Comparison of ENCODE assay signal across 19 cellular contexts in the genomic region with DNA sequence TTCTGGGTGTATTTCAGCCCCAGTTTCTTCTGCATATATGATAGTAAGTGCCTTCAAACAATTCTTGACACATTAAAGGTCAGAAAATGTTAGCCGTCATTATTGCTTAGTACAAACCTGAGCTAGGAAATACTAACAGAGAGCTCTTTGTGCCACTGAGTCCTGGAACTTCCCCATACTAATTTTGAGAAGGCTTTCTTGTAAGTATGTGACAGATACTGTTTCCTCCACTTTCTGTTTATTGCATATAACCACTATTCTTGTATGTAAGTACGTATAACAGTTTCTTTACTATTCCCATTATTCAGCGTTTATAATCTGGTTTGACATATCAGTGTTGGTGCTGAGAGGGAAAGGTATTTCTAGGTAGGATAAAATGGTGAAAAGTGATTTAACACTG. TPM values are rescaled to one million over a fixed set of nuclear protein-coding genes. Genes with fewer than 3 reads are reported as not detected.
A peak's percentile ranks its signal among the peaks of the same experiment; 100 is the strongest.
DNase-seq lines count a peak whose midpoint lies in the region; ATAC-seq and TF ChIP-seq lines count a peak whose summit lies in the region.
"Had no signal": no experiment of that assay in that cellular context is flagged by ENCODE, and none has a peak within 500 bp of the region (broad histone marks: within the 10 kb centered on the region; RNA-seq: fewer than 3 reads in every experiment).

No MANE protein-coding gene starts in this region.

- H3K9me3 ChIP-seq in CD4-positive, alpha-beta T cell (ENCODE audit: control insufficient read depth, low read length) = no peaks in the 10 kb centered on the region
- H3K9me3 ChIP-seq in esophagus muscularis mucosa = no peaks in the 10 kb centered on the region
- H3K9me3 ChIP-seq: BE2C had no signal

- TF ChIP-seq POLR2A in esophagus muscularis mucosa (IDR thresholded peaks at IDR 0.05; ENCODE audit: low read depth) = no peak

- H3K36me3 ChIP-seq in esophagus muscularis mucosa = peaks cover 8 to 27% (median 13%) of the 10 kb centered on the region in 4 donors

- no peak for TF ChIP-seq EP300 in esophagus muscularis mucosa (IDR thresholded peaks at IDR 0.05)

- 62% methylated on average over 3 of the region's 3 CpGs for WGBS in esophagus muscularis mucosa

- no peaks in the 10 kb centered on the region for H3K27me3 ChIP-seq in CD4-positive, alpha-beta T cell (ENCODE audit: control insufficient read depth, insufficient read depth, low read length)
- H3K27me3 ChIP-seq in esophagus muscularis mucosa = no peaks in the 10 kb centered on the region
- H3K27me3 ChIP-seq: BE2C had no signal

- peak overlapping the region in 2 of 4 donors; percentile 7 to 15 for H3K4me3 ChIP-seq in esophagus muscularis mucosa
- H3K4me3 ChIP-seq: K562 had no signal

- no peak overlapping the region for H3K27ac ChIP-seq in CD4-positive, alpha-beta T cell (ENCODE audit: low read depth, low read length)
- H3K27ac ChIP-seq in esophagus muscularis mucosa (replicated peaks in 1 of 4) = peak overlapping the region; percentile 53 to 100 (median 61)

- in situ Hi-C loops in SK-MEL-5 (cut with HindIII; ENCODE audit: low pct_unique_long_range_greater_than_20kb, low sequenced_read_pairs) = no loop called here

- POLR2A ChIA-PET in activated CD8-positive, alpha-beta T cell treated with anti-CD3 and anti-CD28 coated beads for 36 hours (lab: Charles Lee) = interaction anchor here (0.9 to 1.1 kb wide), 4 partner anchors 14 to 168 kb away, joined by 3 read pairs; no protein-coding TSS in a partner anchor
- POLR2A ChIA-PET in activated CD8-positive, alpha-beta T cell treated with anti-CD3 and anti-CD28 coated beads, Interleukin-2, amount 10 ng/mL, durations not matched to agents 7 days and 5 days (lab: Charles Lee) = interaction anchor here (0.6 kb wide), 1 partner anchor 140 kb away, joined by 3 read pairs; no protein-coding TSS in a partner anchor
- POLR2A ChIA-PET in CD4-positive, alpha-beta T cell (lab: Charles Lee) = interaction anchor here (1.4 to 2.0 kb wide), 2 partner anchors 8 to 10 kb away, joined by 3 to 8 read pairs; a partner anchor contains a TSS

- peaks cover 84 to 100% (median 99%) of the 10 kb centered on the region in 4 donors for H3K4me1 ChIP-seq in esophagus muscularis mucosa
- H3K4me1 ChIP-seq: BE2C had no signal

- DNase-seq in activated CD8-positive, alpha-beta T cell treated with anti-CD3 and anti-CD28 coated beads for 36 hours = no peak
- no peak for DNase-seq in activated CD8-positive, alpha-beta T cell treated with anti-CD3 and anti-CD28 coated beads, Interleukin-2, amount 10 ng/mL, durations not matched to agents 7 days and 5 days
- no peak for DNase-seq in CD4-positive, alpha-beta T cell
- DNase-seq in SK-MEL-5 (ENCODE audit: low read depth, low spot score) = peak; percentile 38
- DNase-seq in esophagus muscularis mucosa (ENCODE audit: extremely low spot score) = no peak
- DNase-seq in posterior vena cava (ENCODE audit: low spot score) = no peak
- DNase-seq: BE2C; Calu3; CD4-positive, alpha-beta memory T cell; EL; NCI-H1092 treated with DMSO at 0.1 percent for 48 hours; NCI-H146; NCI-H510A; NCI-H748 treated with DMSO at 0.1 percent for 48 hours; SHP77 had no signal

- CTCF ChIA-PET in activated CD8-positive, alpha-beta T cell treated with anti-CD3 and anti-CD28 coated beads for 36 hours (lab: Charles Lee) = interaction anchor here (0.6 to 4.3 kb wide), 6 partner anchors 10 to 203 kb away, joined by 3 to 23 read pairs (median 6); a partner anchor contains a TSS
- CTCF ChIA-PET in activated CD8-positive, alpha-beta T cell treated with anti-CD3 and anti-CD28 coated beads, Interleukin-2, amount 10 ng/mL, durations not matched to agents 7 days and 5 days (lab: Charles Lee) = interaction anchor here (0.8 to 4.0 kb wide), 4 partner anchors 167 to 195 kb away, joined by 3 to 15 read pairs (median 6); no protein-coding TSS in a partner anchor
- CTCF ChIA-PET in CD4-positive, alpha-beta T cell (lab: Charles Lee) = interaction anchor here (1.4 to 2.1 kb wide), 2 partner anchors 10 to 167 kb away, joined by 4 to 6 read pairs; a partner anchor contains a TSS

- TF ChIP-seq CTCF in activated CD8-positive, alpha-beta T cell treated with anti-CD3 and anti-CD28 coated beads for 36 hours (IDR thresholded peaks at IDR 0.05) = no peak
- TF ChIP-seq CTCF in CD4-positive, alpha-beta T cell (IDR thresholded peaks at IDR 0.05) = no peak
- no peak for TF ChIP-seq CTCF in esophagus muscularis mucosa (IDR thresholded peaks at IDR 0.05)

- H3K4me1 Mint-ChIP-seq in activated CD8-positive, alpha-beta T cell treated with anti-CD3 and anti-CD28 coated beads for 36 hours (ENCODE audit: low read depth) = peaks cover 75% of the 10 kb centered on the region
- peaks cover 28% of the 10 kb centered on the region for H3K4me1 Mint-ChIP-seq in activated CD8-positive, alpha-beta T cell treated with anti-CD3 and anti-CD28 coated beads, Interleukin-2, amount 10 ng/mL, durations not matched to agents 7 days and 5 days (ENCODE audit: low read depth)
- peaks cover 92% of the 10 kb centered on the region for H3K4me1 Mint-ChIP-seq in CD4-positive, alpha-beta T cell (ENCODE audit: low read depth)

- H3K27me3 Mint-ChIP-seq in activated CD8-positive, alpha-beta T cell treated with anti-CD3 and anti-CD28 coated beads for 36 hours = no peaks in the 10 kb centered on the region
- no peaks in the 10 kb centered on the region for H3K27me3 Mint-ChIP-seq in activated CD8-positive, alpha-beta T cell treated with anti-CD3 and anti-CD28 coated beads, Interleukin-2, amount 10 ng/mL, durations not matched to agents 7 days and 5 days (ENCODE audit: low read depth)
- no peaks in the 10 kb centered on the region for H3K27me3 Mint-ChIP-seq in CD4-positive, alpha-beta T cell
- H3K27me3 Mint-ChIP-seq: CD4-positive, alpha-beta memory T cell had no signal

- peaks cover 33% of the 10 kb centered on the region for H3K36me3 Mint-ChIP-seq in activated CD8-positive, alpha-beta T cell treated with anti-CD3 and anti-CD28 coated beads for 36 hours (ENCODE audit: low read depth)
- H3K36me3 Mint-ChIP-seq in activated CD8-positive, alpha-beta T cell treated with anti-CD3 and anti-CD28 coated beads, Interleukin-2, amount 10 ng/mL, durations not matched to agents 7 days and 5 days (ENCODE audit: low read depth) = peaks cover 50% of the 10 kb centered on the region
- peaks cover 51% of the 10 kb centered on the region for H3K36me3 Mint-ChIP-seq in CD4-positive, alpha-beta T cell (ENCODE audit: low read depth)

- no peak overlapping the region for H3K4me3 Mint-ChIP-seq in activated CD8-positive, alpha-beta T cell treated with anti-CD3 and anti-CD28 coated beads for 36 hours
- H3K4me3 Mint-ChIP-seq in activated CD8-positive, alpha-beta T cell treated with anti-CD3 and anti-CD28 coated beads, Interleukin-2, amount 10 ng/mL, durations not matched to agents 7 days and 5 days = no peak overlapping the region
- peak overlapping the region; percentile 37 for H3K4me3 Mint-ChIP-seq in CD4-positive, alpha-beta T cell

- no peak for ATAC-seq in activated CD8-positive, alpha-beta T cell treated with anti-CD3 and anti-CD28 coated beads for 36 hours
- ATAC-seq in activated CD8-positive, alpha-beta T cell treated with anti-CD3 and anti-CD28 coated beads, Interleukin-2, amount 10 ng/mL, durations not matched to agents 7 days and 5 days = no peak
- no peak for ATAC-seq in CD4-positive, alpha-beta T cell (ENCODE audit: poor library complexity)
- ATAC-seq in GM21367 (IDR thresholded peaks at IDR 0.05; ENCODE audit: unreplicated experiment) (no peak), GM18519 (IDR thresholded peaks at IDR 0.05; ENCODE audit: low FRiP score, unreplicated experiment) (no peak)
- ATAC-seq: K562 had no signal

- no peaks in the 10 kb centered on the region for H3K9me3 Mint-ChIP-seq in activated CD8-positive, alpha-beta T cell treated with anti-CD3 and anti-CD28 coated beads for 36 hours
- H3K9me3 Mint-ChIP-seq in activated CD8-positive, alpha-beta T cell treated with anti-CD3 and anti-CD28 coated beads, Interleukin-2, amount 10 ng/mL, durations not matched to agents 7 days and 5 days (ENCODE audit: insufficient read depth) = no peaks in the 10 kb centered on the region
- no peaks in the 10 kb centered on the region for H3K9me3 Mint-ChIP-seq in CD4-positive, alpha-beta T cell
- H3K9me3 Mint-ChIP-seq: CD4-positive, alpha-beta memory T cell had no signal

- peak overlapping the region; percentile 46 for H3K27ac Mint-ChIP-seq in activated CD8-positive, alpha-beta T cell treated with anti-CD3 and anti-CD28 coated beads for 36 hours
- no peak overlapping the region for H3K27ac Mint-ChIP-seq in activated CD8-positive, alpha-beta T cell treated with anti-CD3 and anti-CD28 coated beads, Interleukin-2, amount 10 ng/mL, durations not matched to agents 7 days and 5 days
- H3K27ac Mint-ChIP-seq in CD4-positive, alpha-beta T cell = no peak overlapping the region

- intact Hi-C loops in activated CD8-positive, alpha-beta T cell treated with anti-CD3 and anti-CD28 coated beads for 36 hours (cut with micrococcal nuclease) = no loop called here
- intact Hi-C loops in CD4-positive, alpha-beta T cell (cut with DNase I, micrococcal nuclease) = no loop called here
- intact Hi-C loops in esophagus muscularis mucosa (cut with DNase I) (no loop called here), posterior vena cava (cut with DNase I) (no loop called here)

RNA-seq across cellular contexts. Expression of a gene that starts 9.8 kb away (rescaled TPM):
- total RNA-seq in activated CD8-positive, alpha-beta T cell treated with anti-CD3 and anti-CD28 coated beads for 36 hours = 100 to 1,000 TPM; 206 to 216 TPM
- total RNA-seq in activated CD8-positive, alpha-beta T cell treated with anti-CD3 and anti-CD28 coated beads, Interleukin-2, amount 10 ng/mL, durations not matched to agents 7 days and 5 days = 100 to 1,000 TPM; 174 to 183 TPM
- total RNA-seq in CD4-positive, alpha-beta T cell = 100 to 1,000 TPM; 290 to 304 TPM
- 224 and 226 TPM in 2 replicates for total RNA-seq in SK-MEL-5 (2014; rRNA removed; shearing (Covaris generic))
- 79.8 and 109 TPM in 2 replicates for polyA plus RNA-seq in SK-MEL-5 (2015; cell fraction: cytosol; rRNA removed)
- polyA plus RNA-seq in SK-MEL-5 (2015; cell fraction: nucleus; rRNA removed) = 47.0 and 73.9 TPM in 2 replicates
- total RNA-seq in esophagus muscularis mucosa (1,000 to 10,000 TPM in 1 of 4 donors, 100 to 1,000 TPM in 3; 658 to 1,191 (median 759) TPM), posterior vena cava (100 to 1,000 TPM; 429 to 446 TPM)

RNA-seq across cellular contexts. Expression of a gene that starts 49.2 kb away (rescaled TPM):
- 1 to 10 TPM; 1.3 to 1.4 TPM for total RNA-seq in activated CD8-positive, alpha-beta T cell treated with anti-CD3 and anti-CD28 coated beads for 36 hours
- total RNA-seq in activated CD8-positive, alpha-beta T cell treated with anti-CD3 and anti-CD28 coated beads, Interleukin-2, amount 10 ng/mL, durations not matched to agents 7 days and 5 days = 1 to 10 TPM; 1.2 TPM
- 10 to 100 TPM; 12.7 to 12.8 TPM for total RNA-seq in CD4-positive, alpha-beta T cell
- 0.88 and 1.2 TPM in 2 replicates for total RNA-seq in SK-MEL-5 (2014; rRNA removed; shearing (Covaris generic))
- polyA plus RNA-seq in SK-MEL-5 (2015; cell fraction: cytosol; rRNA removed) = 0.37 TPM in 1 of 2 replicates, not detected in the other
- polyA plus RNA-seq in SK-MEL-5 (2015; cell fraction: nucleus; rRNA removed) = 0.16 and 0.73 TPM in 2 replicates
- total RNA-seq in esophagus muscularis mucosa = 1 to 10 TPM in 2 of 4 donors, under 1 TPM in 2; 0.33 to 3.0 (median 0.91) TPM
- 1 to 10 TPM in 1 of 2 donors, under 1 TPM in 1; 0.86 to 1.7 TPM for total RNA-seq in posterior vena cava
- total RNA-seq: H4 had no signal
